Comparison of ENCODE assay signal across 24 cellular contexts in genomic region chr6:45477278-45477677, GRCh38.
A peak's percentile ranks its signal among the peaks of the same experiment; 100 is the strongest.
DNase-seq lines count a peak whose midpoint lies in the region; ATAC-seq and TF ChIP-seq lines count a peak whose summit lies in the region.
"Had no signal": no experiment of that assay in that cellular context is flagged by ENCODE, and none has a peak within 500 bp of the region (broad histone marks: within the 10 kb centered on the region; RNA-seq: fewer than 3 reads in every experiment).

No MANE protein-coding gene starts in this region.

- peaks cover 6% of the 10 kb centered on the region for H3K36me3 ChIP-seq in PC-3 (ENCODE audit: low read depth, low read length)
- H3K36me3 ChIP-seq: ascending aorta, right lobe of liver, suprapubic skin had no signal

- H3K27me3 Mint-ChIP-seq in activated T-helper 17 cell treated with anti-CD3 and anti-CD28 coated beads, Interleukin-2, amount 50 U/mL, for 72 hours: no peaks in the 10 kb centered on the region
- H3K27me3 Mint-ChIP-seq: activated naive CD4-positive, alpha-beta T cell treated with anti-CD3 and anti-CD28 coated beads, Interleukin-2, amount 50 U/mL, for 24 hours; naive thymus-derived CD8-positive, alpha-beta T cell; T-cell had no signal

- no peak overlapping the region for H3K4me3 ChIP-seq in PC-3 (ENCODE audit: low read length)
- H3K4me3 ChIP-seq: ascending aorta, GM12878, GM23338, right lobe of liver, suprapubic skin had no signal

- H3K9me3 ChIP-seq in PC-3 (ENCODE audit: low read length): no peaks in the 10 kb centered on the region
- H3K9me3 ChIP-seq: ascending aorta, right lobe of liver, suprapubic skin had no signal

- peak; percentile 5 for DNase-seq in HPDE6-E6E7 (ENCODE audit: extremely low spot score)
- no peak for DNase-seq in PC-3
- no peak for DNase-seq in islet precursor cell
- DNase-seq in NCI-H187 treated with DMSO at 0.1 percent for 48 hours (lab: John Stamatoyannopoulos, UW): no peak
- DNase-seq: activated T-cell treated with anti-CD3 and anti-CD28 coated beads, Interleukin-2, amount 50 U/mL, for 48 hours; CD8-positive, alpha-beta T cell; DMS53; Kasumi-1; naive thymus-derived CD8-positive, alpha-beta T cell; NCI-H1694; NCI-H226; NCI-H774; right lobe of liver; T-cell had no signal

- H3K4me3 Mint-ChIP-seq in activated T-helper 17 cell treated with anti-CD3 and anti-CD28 coated beads, Interleukin-2, amount 50 U/mL, for 72 hours: no peak overlapping the region
- H3K4me3 Mint-ChIP-seq: activated naive CD4-positive, alpha-beta T cell treated with anti-CD3 and anti-CD28 coated beads, Interleukin-2, amount 50 U/mL, for 24 hours; CD8-positive, alpha-beta T cell; GM23338; naive thymus-derived CD8-positive, alpha-beta T cell; T-cell had no signal

- H3K4me2 ChIP-seq in PC-3 (ENCODE audit: low read length): no peak overlapping the region
- H3K4me2 ChIP-seq: GM23338 had no signal

- H3K9ac ChIP-seq in PC-3 (ENCODE audit: low read length): no peak overlapping the region
- H3K9ac ChIP-seq: parathyroid adenoma had no signal

- peaks cover 32% of the 10 kb centered on the region for H3K36me3 Mint-ChIP-seq in activated T-helper 17 cell treated with anti-CD3 and anti-CD28 coated beads, Interleukin-2, amount 50 U/mL, for 72 hours (ENCODE audit: low read depth)
- H3K36me3 Mint-ChIP-seq: activated naive CD4-positive, alpha-beta T cell treated with anti-CD3 and anti-CD28 coated beads, Interleukin-2, amount 50 U/mL, for 24 hours had no signal

- intact Hi-C loops in PC-3 (cut with micrococcal nuclease): no loop called here

- H2AFZ ChIP-seq in PC-3 (ENCODE audit: low read length): no peak overlapping the region
- H2AFZ ChIP-seq: GM23338, parathyroid adenoma had no signal

- H3K9me3 Mint-ChIP-seq in activated T-helper 17 cell treated with anti-CD3 and anti-CD28 coated beads, Interleukin-2, amount 50 U/mL, for 72 hours: no peaks in the 10 kb centered on the region
- H3K9me3 Mint-ChIP-seq: activated naive CD4-positive, alpha-beta T cell treated with anti-CD3 and anti-CD28 coated beads, Interleukin-2, amount 50 U/mL, for 24 hours; CD8-positive, alpha-beta T cell; GM23338; naive thymus-derived CD8-positive, alpha-beta T cell; T-cell had no signal

- peaks cover 23% of the 10 kb centered on the region for H3K4me1 ChIP-seq in PC-3 (ENCODE audit: insufficient read depth, low read length)
- H3K4me1 ChIP-seq: ascending aorta, parathyroid adenoma, right lobe of liver had no signal

- peaks cover 35% of the 10 kb centered on the region for H3K4me1 Mint-ChIP-seq in activated T-helper 17 cell treated with anti-CD3 and anti-CD28 coated beads, Interleukin-2, amount 50 U/mL, for 72 hours

- CTCF ChIA-PET in PC-3 (lab: Charles Lee): no interaction called here

- H3K27ac Mint-ChIP-seq in activated T-helper 17 cell treated with anti-CD3 and anti-CD28 coated beads, Interleukin-2, amount 50 U/mL, for 72 hours: no peak overlapping the region
- H3K27ac Mint-ChIP-seq: activated naive CD4-positive, alpha-beta T cell treated with anti-CD3 and anti-CD28 coated beads, Interleukin-2, amount 50 U/mL, for 24 hours; CD8-positive, alpha-beta T cell; GM23338; naive thymus-derived CD8-positive, alpha-beta T cell; T-cell had no signal

- TF ChIP-seq CTCF in PC-3 (conservative IDR thresholded peaks at IDR 0.05; ENCODE audit: low read depth, low read length): no peak

- no peaks in the 10 kb centered on the region for H4K20me1 ChIP-seq in PC-3 (ENCODE audit: low read length)

- H3K79me2 ChIP-seq in PC-3 (ENCODE audit: low read length): peaks cover 10% of the 10 kb centered on the region; the same call in 1 of the 2 replicates
- H3K79me2 ChIP-seq: parathyroid adenoma had no signal

- H3K27ac ChIP-seq in layer of hippocampus (ENCODE audit: low read depth, low read length) (peak overlapping the region; percentile 65), temporal lobe (ENCODE audit: low read depth, low read length) (peak overlapping the region; percentile 88), PC-3 (ENCODE audit: low read length) (no peak overlapping the region)
- H3K27ac ChIP-seq: ascending aorta, parathyroid adenoma, right lobe of liver, suprapubic skin had no signal

- no TSS peak for BruUV-seq in PC-3 (replicated peaks; lab: Mats Ljungman, UMichigan)

- H3K27me3 ChIP-seq in layer of hippocampus (ENCODE audit: control insufficient read depth, insufficient read depth, low read length) (no peaks in the 10 kb centered on the region), PC-3 (ENCODE audit: low read length) (no peaks in the 10 kb centered on the region)
- H3K27me3 ChIP-seq: ascending aorta, right lobe of liver, suprapubic skin had no signal

- H3K9me2 ChIP-seq in PC-3 (replicated peaks; ENCODE audit: low read length): no peaks in the 10 kb centered on the region

- H3F3A ChIP-seq in PC-3 (ENCODE audit: low read length, unreplicated experiment): no peaks in the 10 kb centered on the region

- ATAC-seq in activated T-helper 17 cell treated with anti-CD3 and anti-CD28 coated beads, Interleukin-2, amount 50 U/mL, for 72 hours (replicated peaks): peak; percentile 37
- ATAC-seq in PC-3: no peak; the same call in 1 of the 2 replicates
- ATAC-seq: CD8-positive, alpha-beta T cell; GM12878; GM23338; naive thymus-derived CD8-positive, alpha-beta T cell; Panc1 had no signal

- POLR2A ChIA-PET in PC-3 (lab: Charles Lee; ENCODE audit: unreplicated experiment): no interaction called here
